Comparison of ENCODE assay signal across 1 cellular context in genomic region chr2:11248-11941, GRCh38.
TF ChIP-seq lines count a peak whose summit lies in the region.

No MANE protein-coding gene starts in this region.

TF ChIP-seq in H1, 55 proteins besides CTCF, POLR2A, EP300 and RAD21 (continued from another document):
- no peak for TF ChIP-seq USF2 (IDR thresholded peaks at IDR 0.05; ENCODE audit: low read length)
- peak; percentile 70 for TF ChIP-seq JUND (IDR thresholded peaks at IDR 0.05; ENCODE audit: low read length)
- peak; percentile 77; the same call in 1 of the 2 replicates for TF ChIP-seq GABPA (IDR thresholded peaks at IDR 0.05; ENCODE audit: borderline replicate concordance, insufficient read depth, low read length)
- no peak for TF ChIP-seq EZH2 (IDR thresholded peaks at IDR 0.05; ENCODE audit: low read depth, low read length, severe bottlenecking)
- no peak for TF ChIP-seq SAP30 (IDR thresholded peaks at IDR 0.05; ENCODE audit: insufficient read depth, insufficient replicate concordance, low read length)
- no peak for TF ChIP-seq KDM5A (IDR thresholded peaks at IDR 0.05; ENCODE audit: low read length)
- TF ChIP-seq POLR2AphosphoS5 (IDR thresholded peaks at IDR 0.05; ENCODE audit: low read depth, low read length), result peak; percentile 95
- TF ChIP-seq, protein P1, sequence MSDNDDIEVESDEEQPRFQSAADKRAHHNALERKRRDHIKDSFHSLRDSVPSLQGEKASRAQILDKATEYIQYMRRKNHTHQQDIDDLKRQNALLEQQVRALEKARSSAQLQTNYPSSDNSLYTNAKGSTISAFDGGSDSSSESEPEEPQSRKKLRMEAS (IDR thresholded peaks at IDR 0.05), result peak; percentile 60
- peak; percentile 96 for TF ChIP-seq CTBP2 (IDR thresholded peaks at IDR 0.05; ENCODE audit: borderline replicate concordance, insufficient read depth, insufficient read length, low read length)
- TF ChIP-seq RXRA (IDR thresholded peaks at IDR 0.05; ENCODE audit: insufficient read depth, low read depth, low read length), result no peak
- peak; percentile 65; the same call in 1 of the 2 replicates for TF ChIP-seq ATF2 (IDR thresholded peaks at IDR 0.05; ENCODE audit: low read length)
- peak; percentile 46; the same call in 1 of the 2 replicates for TF ChIP-seq TEAD4 (IDR thresholded peaks at IDR 0.05; ENCODE audit: low read depth, low read length)
- TF ChIP-seq ATF3 (IDR thresholded peaks at IDR 0.05; ENCODE audit: insufficient read depth, low read depth, low read length), result peak; percentile 88
- TF ChIP-seq RFX5 (IDR thresholded peaks at IDR 0.05; ENCODE audit: borderline replicate concordance, low read depth, low read length), result no peak
- TF ChIP-seq SRF (IDR thresholded peaks at IDR 0.05; ENCODE audit: low read depth, low read length), result peak; percentile 65; the same call in 1 of the 2 replicates
- TF ChIP-seq TAF7 (optimal IDR thresholded peaks at IDR 0.05; ENCODE audit: borderline replicate concordance, low read depth, low read length), result peak; percentile 99
- TF ChIP-seq CEBPB (IDR thresholded peaks at IDR 0.05; ENCODE audit: low read depth, low read length), result no peak; the same call in 1 of the 2 replicates
- peak; percentile 82 for TF ChIP-seq YY1 (IDR thresholded peaks at IDR 0.05; ENCODE audit: low read depth, low read length)
- 0 out of 2 replicates have a peak, but pooled peaks have one; percentile 75 for TF ChIP-seq CBX5 (IDR thresholded peaks at IDR 0.05; ENCODE audit: low read depth, low read length)
- TF ChIP-seq CREB1 (IDR thresholded peaks at IDR 0.05), result peak; percentile 64
- no peak for TF ChIP-seq TAF1 (IDR thresholded peaks at IDR 0.05; ENCODE audit: low read depth, low read length)
